In the genomic region with DNA sequence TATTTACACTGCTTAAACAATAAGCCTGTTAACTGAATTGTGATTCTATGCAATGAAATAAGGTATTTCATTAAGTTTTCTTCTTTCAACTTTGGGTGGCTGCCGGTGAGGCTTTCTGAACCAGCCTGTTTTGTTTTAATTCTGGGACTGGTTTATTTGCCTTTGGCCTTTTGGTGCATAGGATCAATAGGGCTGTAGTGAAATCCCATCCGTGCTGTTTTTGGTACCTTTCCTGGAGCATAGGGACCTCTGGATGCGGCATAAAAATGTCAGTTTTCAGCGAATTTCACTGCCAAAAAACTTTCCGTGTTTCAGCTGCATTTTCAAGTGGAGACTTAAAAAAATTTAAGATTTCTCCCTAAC, we compare ENCODE assay signal across 8 cellular contexts. TPM values are rescaled to one million over a fixed set of nuclear protein-coding genes. Genes with fewer than 3 reads are reported as not detected.
A peak's percentile ranks its signal among the peaks of the same experiment; 100 is the strongest.
DNase-seq lines count a peak whose midpoint lies in the region; ATAC-seq and TF ChIP-seq lines count a peak whose summit lies in the region.

No MANE protein-coding gene starts in this region.

- no peaks in the 10 kb centered on the region for H3K9me3 ChIP-seq in thymus (ENCODE audit: control insufficient read depth)

- H3K4me1 ChIP-seq in thymus (ENCODE audit: control insufficient read depth, insufficient read depth, low read length) = peaks cover 4% of the 10 kb centered on the region

- no peak overlapping the region for H3K27ac ChIP-seq in thymus (ENCODE audit: low read depth)

- POLR2A ChIA-PET in activated CD4-positive, alpha-beta T cell treated with anti-CD3 and anti-CD28 coated beads for 36 hours (lab: Charles Lee) = interaction anchor here (1.6 kb wide), 1 partner anchor 18 kb away, joined by 7 read pairs; a partner anchor contains a TSS

- H3K9me3 Mint-ChIP-seq in activated CD4-positive, alpha-beta T cell treated with anti-CD3 and anti-CD28 coated beads for 36 hours (ENCODE audit: low read depth) = no peaks in the 10 kb centered on the region
- H3K9me3 Mint-ChIP-seq in activated T-helper 2 cell treated with anti-CD3 and anti-CD28 coated beads, Interferon-gamma antibody, Interleukin-2, Interleukin-4, amounts not matched to agents 10 μg/mL and 5 μg/mL and 100 μg/mL, durations not matched to agents 14 hours and 24 hours and 36 hours = no peaks in the 10 kb centered on the region

- ATAC-seq in activated CD4-positive, alpha-beta T cell treated with anti-CD3 and anti-CD28 coated beads for 36 hours = no peak
- ATAC-seq in left colon = peak; percentile 8
- no peak for ATAC-seq in HG02973 (IDR thresholded peaks at IDR 0.05; ENCODE audit: unreplicated experiment)
- no peak for ATAC-seq in GM18505 (IDR thresholded peaks at IDR 0.05; ENCODE audit: unreplicated experiment)

- intact Hi-C loops in activated CD4-positive, alpha-beta T cell treated with anti-CD3 and anti-CD28 coated beads for 36 hours (cut with DNase I, micrococcal nuclease) = loop anchor here (1.0 kb wide), 4 partner anchors 18 to 405 kb away; a partner anchor contains a TSS
- intact Hi-C loops in activated T-helper 2 cell treated with anti-CD3 and anti-CD28 coated beads, Interferon-gamma antibody, Interleukin-2, Interleukin-4, amounts not matched to agents 10 μg/mL and 5 μg/mL and 100 μg/mL, durations not matched to agents 14 hours and 24 hours and 36 hours (cut with micrococcal nuclease) = loop anchor here (1.0 to 10.0 kb wide), 6 partner anchors 18 to 1654 kb away; a partner anchor contains a TSS
- intact Hi-C loops in left colon (cut with DNase I, micrococcal nuclease) = no loop called here

- H3K4me3 ChIP-seq in thymus (ENCODE audit: low read length) = peak overlapping the region; percentile 98

- no peaks in the 10 kb centered on the region for H3K36me3 Mint-ChIP-seq in activated CD4-positive, alpha-beta T cell treated with anti-CD3 and anti-CD28 coated beads for 36 hours (ENCODE audit: low read depth)
- no peaks in the 10 kb centered on the region for H3K36me3 Mint-ChIP-seq in activated T-helper 2 cell treated with anti-CD3 and anti-CD28 coated beads, Interferon-gamma antibody, Interleukin-2, Interleukin-4, amounts not matched to agents 10 μg/mL and 5 μg/mL and 100 μg/mL, durations not matched to agents 14 hours and 24 hours and 36 hours (ENCODE audit: low read depth)

- no peaks in the 10 kb centered on the region for H3K27me3 ChIP-seq in thymus (ENCODE audit: control insufficient read depth, insufficient read depth)

- H3K27ac Mint-ChIP-seq in activated CD4-positive, alpha-beta T cell treated with anti-CD3 and anti-CD28 coated beads for 36 hours = peak overlapping the region; percentile 90
- H3K27ac Mint-ChIP-seq in activated T-helper 2 cell treated with anti-CD3 and anti-CD28 coated beads, Interferon-gamma antibody, Interleukin-2, Interleukin-4, amounts not matched to agents 10 μg/mL and 5 μg/mL and 100 μg/mL, durations not matched to agents 14 hours and 24 hours and 36 hours = no peak overlapping the region

- H3K4me1 Mint-ChIP-seq in activated CD4-positive, alpha-beta T cell treated with anti-CD3 and anti-CD28 coated beads for 36 hours = peaks cover 16% of the 10 kb centered on the region
- H3K4me1 Mint-ChIP-seq in activated T-helper 2 cell treated with anti-CD3 and anti-CD28 coated beads, Interferon-gamma antibody, Interleukin-2, Interleukin-4, amounts not matched to agents 10 μg/mL and 5 μg/mL and 100 μg/mL, durations not matched to agents 14 hours and 24 hours and 36 hours (ENCODE audit: low read depth) = peaks cover 17% of the 10 kb centered on the region

- CTCF ChIA-PET in activated CD4-positive, alpha-beta T cell treated with anti-CD3 and anti-CD28 coated beads for 36 hours (lab: Charles Lee) = no interaction called here

- TF ChIP-seq POLR2A in GM18505 (IDR thresholded peaks at IDR 0.05; ENCODE audit: borderline replicate concordance, extremely low read depth, insufficient read depth, insufficient read length) = no peak

- no peaks in the 10 kb centered on the region for H3K27me3 Mint-ChIP-seq in activated CD4-positive, alpha-beta T cell treated with anti-CD3 and anti-CD28 coated beads for 36 hours
- H3K27me3 Mint-ChIP-seq in activated T-helper 2 cell treated with anti-CD3 and anti-CD28 coated beads, Interferon-gamma antibody, Interleukin-2, Interleukin-4, amounts not matched to agents 10 μg/mL and 5 μg/mL and 100 μg/mL, durations not matched to agents 14 hours and 24 hours and 36 hours (ENCODE audit: low read depth) = no peaks in the 10 kb centered on the region

- no peak for DNase-seq in activated CD4-positive, alpha-beta T cell treated with anti-CD3 and anti-CD28 coated beads for 36 hours
- no peak for DNase-seq in activated CD4-positive, alpha-beta T cell treated with anti-CD3 and anti-CD28 coated beads, Interleukin-2, amount 50 U/mL, for 48 hours
- no peak for DNase-seq in activated T-helper 2 cell treated with anti-CD3 and anti-CD28 coated beads, Interferon-gamma antibody, Interleukin-2, Interleukin-4, amounts not matched to agents 10 μg/mL and 5 μg/mL and 100 μg/mL, durations not matched to agents 14 hours and 24 hours and 36 hours (ENCODE audit: low spot score)
- no peak for DNase-seq in left colon
- DNase-seq in activated CD4-positive, CD25-positive, alpha-beta regulatory T cell treated with anti-CD3 and anti-CD28 coated beads, Interleukin-2, amount 50 U/mL, for 72 hours = no peak

- peak overlapping the region; percentile 92 for H3K4me3 Mint-ChIP-seq in activated CD4-positive, alpha-beta T cell treated with anti-CD3 and anti-CD28 coated beads for 36 hours
- H3K4me3 Mint-ChIP-seq in activated T-helper 2 cell treated with anti-CD3 and anti-CD28 coated beads, Interferon-gamma antibody, Interleukin-2, Interleukin-4, amounts not matched to agents 10 μg/mL and 5 μg/mL and 100 μg/mL, durations not matched to agents 14 hours and 24 hours and 36 hours (ENCODE audit: low read depth) = peak overlapping the region; percentile 95

- 17% methylated on average over 5 of the region's 5 CpGs for WGBS in thymus

- no peaks in the 10 kb centered on the region for H3K36me3 ChIP-seq in thymus (ENCODE audit: control insufficient read depth, insufficient read depth)

RNA-seq across cellular contexts. Expression of a gene that starts 0.5 kb away (rescaled TPM):
- total RNA-seq in activated CD4-positive, alpha-beta T cell treated with anti-CD3 and anti-CD28 coated beads for 36 hours = 1 to 10 TPM; 5.1 to 5.4 TPM
- 6.2 and 6.8 TPM in 2 replicates for total RNA-seq in activated T-helper 2 cell treated with anti-CD3 and anti-CD28 coated beads, Interferon-gamma antibody, Interleukin-2, Interleukin-4, amounts not matched to agents 10 μg/mL and 5 μg/mL and 100 μg/mL, durations not matched to agents 14 hours and 24 hours and 36 hours
- 100 to 1,000 TPM; 457 to 472 TPM for total RNA-seq in left colon
- 2.0 TPM for polyA plus RNA-seq in thymus

RNA-seq across cellular contexts. Expression of a gene that starts 18.2 kb away (rescaled TPM):
- total RNA-seq in activated CD4-positive, alpha-beta T cell treated with anti-CD3 and anti-CD28 coated beads for 36 hours = 10 to 100 TPM; 36.1 to 39.9 TPM
- 29.1 and 32.8 TPM in 2 replicates for total RNA-seq in activated T-helper 2 cell treated with anti-CD3 and anti-CD28 coated beads, Interferon-gamma antibody, Interleukin-2, Interleukin-4, amounts not matched to agents 10 μg/mL and 5 μg/mL and 100 μg/mL, durations not matched to agents 14 hours and 24 hours and 36 hours
- 10 to 100 TPM; 13.7 to 18.9 TPM for total RNA-seq in left colon
- 50.8 TPM for polyA plus RNA-seq in thymus

Comparison
In these comparisons a context has a peak if more than half of its experiments do, and no peak if none do; other contexts are left out.
1. RNA of a gene that starts 0.5 kb away (total RNA-seq): 457 to 472 TPM in left colon; 6.2 to 6.8 TPM in activated T-helper 2 cell treated with anti-CD3 and anti-CD28 coated beads, Interferon-gamma antibody, Interleukin-2, Interleukin-4, amounts not matched to agents 10 μg/mL and 5 μg/mL and 100 μg/mL, durations not matched to agents 14 hours and 24 hours and 36 hours and 5.1 to 5.4 TPM in activated CD4-positive, alpha-beta T cell treated with anti-CD3 and anti-CD28 coated beads for 36 hours; every median in the first group is over 10 times any median in the second.
2. intact Hi-C loops: an anchor here in activated CD4-positive, alpha-beta T cell treated with anti-CD3 and anti-CD28 coated beads for 36 hours (1.0 kb wide) and activated T-helper 2 cell treated with anti-CD3 and anti-CD28 coated beads, Interferon-gamma antibody, Interleukin-2, Interleukin-4, amounts not matched to agents 10 μg/mL and 5 μg/mL and 100 μg/mL, durations not matched to agents 14 hours and 24 hours and 36 hours (1.0 to 10.0 kb wide); none called in left colon.